In genomic region chr5:126234563-126235195, GRCh38 we compare ENCODE assay signal across 8 cellular contexts.
DNase-seq lines count a peak whose midpoint lies in the region; ATAC-seq and TF ChIP-seq lines count a peak whose summit lies in the region.

No MANE protein-coding gene starts in this region.

- DNase-seq in ELR (ENCODE audit: low read depth) (peak; percentile 33), HFF-Myc (ENCODE audit: extremely low read depth, low read depth) (peak; percentile 6), RKO (ENCODE audit: low spot score) (peak; percentile 41), foreskin melanocyte (peak; percentile 35), immature natural killer cell (no peak)
- DNase-seq in activated naive CD4-positive, alpha-beta T cell treated with anti-CD3 and anti-CD28 coated beads, Interleukin-2, amount 50 U/mL, for 16 hours: no peak
- DNase-seq in effector CD4-positive, alpha-beta T cell: no peak

- ATAC-seq in GM21619 (IDR thresholded peaks at IDR 0.05; ENCODE audit: unreplicated experiment): no peak

- no peak overlapping the region for H3K4me3 Mint-ChIP-seq in immature natural killer cell

- H3K4me1 Mint-ChIP-seq in immature natural killer cell: no peaks in the 10 kb centered on the region

- H3K36me3 Mint-ChIP-seq in immature natural killer cell: no peaks in the 10 kb centered on the region

- peak; percentile 76 for TF ChIP-seq CTCF in HFF-Myc (IDR thresholded peaks at IDR 0.05; ENCODE audit: low read depth, low read length, missing control alignments)

- no peak overlapping the region for H3K4me3 ChIP-seq in HFF-Myc (replicated peaks; ENCODE audit: low read depth, low read length)

- peaks cover 0 to 4% (median 1%) of the 10 kb centered on the region in 3 donors for H3K27me3 Mint-ChIP-seq in immature natural killer cell (ENCODE audit: low read depth in 3 of 3)

- peaks cover 2 to 19% (median 5%) of the 10 kb centered on the region in 6 donors for H3K9me3 Mint-ChIP-seq in immature natural killer cell

- H3K27ac Mint-ChIP-seq in immature natural killer cell: no peak overlapping the region

Comparison
In these comparisons a context has a peak if more than half of its experiments do, and no peak if none do; other contexts are left out.
1. DNase-seq: peak in ELR (single experiment), HFF-Myc (single experiment), RKO (single experiment) and foreskin melanocyte (single experiment); none in activated naive CD4-positive, alpha-beta T cell treated with anti-CD3 and anti-CD28 coated beads, Interleukin-2, amount 50 U/mL, for 16 hours (single experiment), effector CD4-positive, alpha-beta T cell (single experiment) and immature natural killer cell (0 of 3).